In the genomic region with DNA sequence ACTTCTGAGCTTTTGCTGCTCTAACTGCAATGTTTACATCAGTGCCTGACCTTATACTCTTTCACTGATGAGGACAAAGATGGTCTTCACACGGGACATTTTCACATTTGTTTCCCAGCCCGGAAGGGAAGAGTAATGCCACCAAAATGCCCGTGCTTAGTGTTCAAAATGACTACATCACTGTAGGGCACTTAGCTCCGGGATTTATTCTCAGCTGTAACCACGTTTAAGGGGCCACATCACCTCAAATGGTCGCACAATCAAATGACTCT, we compare ENCODE assay signal across 7 cellular contexts. TPM values are rescaled to one million over a fixed set of nuclear protein-coding genes. Genes with fewer than 3 reads are reported as not detected.
A peak's percentile ranks its signal among the peaks of the same experiment; 100 is the strongest.
DNase-seq lines count a peak whose midpoint lies in the region; ATAC-seq and TF ChIP-seq lines count a peak whose summit lies in the region.

No MANE protein-coding gene starts in this region.

- intact Hi-C loops in HCT116 (cut with micrococcal nuclease) (no loop called here), right cardiac atrium (cut with DNase I) (loop anchor here in 3 of 4 donors (5.0 to 10.0 kb wide), 3 partner anchors 47 to 97 kb away; a partner anchor contains a TSS)

- CTCF ChIA-PET in HCT116 (lab: Charles Lee): interaction anchor here (0.8 to 3.2 kb wide), 2 partner anchors 110 to 1067 kb away, joined by 3 to 27 read pairs; no protein-coding TSS in a partner anchor

- no peak for TF ChIP-seq RAD21 in HCT116 (IDR thresholded peaks at IDR 0.05; ENCODE audit: low read depth)

- H3K27ac ChIP-seq in HCT116 (ENCODE audit: low read depth, low read length) (peak overlapping the region; percentile 92), VCaP (peak overlapping the region; percentile 78), right cardiac atrium (ENCODE audit: low read length) (peak overlapping the region; percentile 97), skin epidermis (peak overlapping the region; percentile 52 to 99 (median 97))

- ATAC-seq in HCT116: no peak
- no peak for ATAC-seq in right cardiac atrium
- ATAC-seq in HG03460 (IDR thresholded peaks at IDR 0.05; ENCODE audit: unreplicated experiment): no peak

- H3K9ac ChIP-seq in HCT116 (ENCODE audit: low read length): peak overlapping the region; percentile 83

- H3K9me3 ChIP-seq in HCT116 (ENCODE audit: control insufficient read depth in 1 of 2, insufficient read depth in 1 of 2, low read depth in 1 of 2, low read length in 2 of 2) (no peaks in the 10 kb centered on the region), right cardiac atrium (ENCODE audit: control insufficient read depth, low read length) (no peaks in the 10 kb centered on the region)

- no peaks in the 10 kb centered on the region for H4K20me1 ChIP-seq in HCT116 (ENCODE audit: insufficient read depth)

- no peaks in the 10 kb centered on the region for H3K36me3 ChIP-seq in HCT116 (ENCODE audit: control insufficient read depth in 1 of 2, insufficient read depth in 2 of 2, low read length in 2 of 2)

- TF ChIP-seq POLR2A in HCT116 (IDR thresholded peaks at IDR 0.05; ENCODE audit: borderline replicate concordance, extremely low read depth, insufficient read depth, insufficient read length): no peak

- 12% methylated on average over 6 of the region's 6 CpGs for WGBS in right cardiac atrium

- no TSS peak for BruUV-seq in HCT116 (replicated peaks; lab: Mats Ljungman, UMichigan)

- DNase-seq in HCT116 (ENCODE audit: low read depth, low spot score): no peak
- DNase-seq in right cardiac atrium: no peak
- no peak for DNase-seq in A172 (ENCODE audit: low spot score)
- DNase-seq in 8988T: no peak

- H3K4me2 ChIP-seq in HCT116 (ENCODE audit: low read length): peak overlapping the region; percentile 88

- POLR2A ChIA-PET in HCT116 (lab: Charles Lee): interaction anchor here (2.0 kb wide), 1 partner anchor 111 kb away, joined by 11 read pairs; no protein-coding TSS in a partner anchor

- H3K27me3 ChIP-seq in HCT116 (ENCODE audit: insufficient read depth, low read length): no peaks in the 10 kb centered on the region
- no peaks in the 10 kb centered on the region for H3K27me3 ChIP-seq in right cardiac atrium (ENCODE audit: control insufficient read depth, insufficient read depth)

- H3K79me2 ChIP-seq in HCT116 (ENCODE audit: insufficient read depth, low read length): no peaks in the 10 kb centered on the region

- RAD21 ChIA-PET in HCT116 (lab: Charles Lee; ENCODE audit: low non-redundant PET in 1 of 2, low total read pairs in 2 of 2, uncharacterized antibody in 2 of 2, unreplicated experiment in 2 of 2): interaction anchor here in 1 of 2 experiments (1.5 to 1.6 kb wide), 2 partner anchors 101 to 111 kb away, joined by 3 to 4 read pairs; no protein-coding TSS in a partner anchor

- TF ChIP-seq CTCF in HCT116 (IDR thresholded peaks at IDR 0.05 in 2 of 3, conservative IDR thresholded peaks at IDR 0.05 in 1 of 3; ENCODE audit: borderline replicate concordance in 1 of 3, insufficient read depth in 1 of 3, low read depth in 2 of 3, low read length in 2 of 3): no peak
- no peak for TF ChIP-seq CTCF in VCaP (conservative IDR thresholded peaks at IDR 0.05)

- no peaks in the 10 kb centered on the region for H3K9me2 ChIP-seq in HCT116 (ENCODE audit: insufficient read depth)

- H3K4me1 ChIP-seq in HCT116 (ENCODE audit: control insufficient read depth in 1 of 2, insufficient read depth in 2 of 2, low read length in 2 of 2) (peaks cover 44 to 73% of the 10 kb centered on the region in 2 experiments), right cardiac atrium (ENCODE audit: control insufficient read depth, insufficient read depth, low read length) (peaks cover 13% of the 10 kb centered on the region)

- H2AFZ ChIP-seq in HCT116 (ENCODE audit: low read depth, low read length, poor library complexity, severe bottlenecking): no peak overlapping the region

- H3K4me3 ChIP-seq in HCT116 (replicated peaks in 1 of 2; ENCODE audit: low read depth in 1 of 2, low read length in 2 of 2) (peak overlapping the region; percentile 4 to 64), right cardiac atrium (ENCODE audit: low read length) (peak overlapping the region; percentile 23), skin epidermis (peak overlapping the region; percentile 40 to 52 (median 47))

TF ChIP-seq in HCT116, 20 proteins besides CTCF, POLR2A, EP300 and RAD21:
- TF ChIP-seq ZNF274 (IDR thresholded peaks at IDR 0.05; ENCODE audit: low read depth, low read length): no peak
- no peak for TF ChIP-seq EZH2phosphoT487 (IDR thresholded peaks at IDR 0.05; ENCODE audit: borderline replicate concordance)
- no peak for TF ChIP-seq POLR2AphosphoS5 (IDR thresholded peaks at IDR 0.05; ENCODE audit: low read depth, low read length)
- TF ChIP-seq, protein P1, sequence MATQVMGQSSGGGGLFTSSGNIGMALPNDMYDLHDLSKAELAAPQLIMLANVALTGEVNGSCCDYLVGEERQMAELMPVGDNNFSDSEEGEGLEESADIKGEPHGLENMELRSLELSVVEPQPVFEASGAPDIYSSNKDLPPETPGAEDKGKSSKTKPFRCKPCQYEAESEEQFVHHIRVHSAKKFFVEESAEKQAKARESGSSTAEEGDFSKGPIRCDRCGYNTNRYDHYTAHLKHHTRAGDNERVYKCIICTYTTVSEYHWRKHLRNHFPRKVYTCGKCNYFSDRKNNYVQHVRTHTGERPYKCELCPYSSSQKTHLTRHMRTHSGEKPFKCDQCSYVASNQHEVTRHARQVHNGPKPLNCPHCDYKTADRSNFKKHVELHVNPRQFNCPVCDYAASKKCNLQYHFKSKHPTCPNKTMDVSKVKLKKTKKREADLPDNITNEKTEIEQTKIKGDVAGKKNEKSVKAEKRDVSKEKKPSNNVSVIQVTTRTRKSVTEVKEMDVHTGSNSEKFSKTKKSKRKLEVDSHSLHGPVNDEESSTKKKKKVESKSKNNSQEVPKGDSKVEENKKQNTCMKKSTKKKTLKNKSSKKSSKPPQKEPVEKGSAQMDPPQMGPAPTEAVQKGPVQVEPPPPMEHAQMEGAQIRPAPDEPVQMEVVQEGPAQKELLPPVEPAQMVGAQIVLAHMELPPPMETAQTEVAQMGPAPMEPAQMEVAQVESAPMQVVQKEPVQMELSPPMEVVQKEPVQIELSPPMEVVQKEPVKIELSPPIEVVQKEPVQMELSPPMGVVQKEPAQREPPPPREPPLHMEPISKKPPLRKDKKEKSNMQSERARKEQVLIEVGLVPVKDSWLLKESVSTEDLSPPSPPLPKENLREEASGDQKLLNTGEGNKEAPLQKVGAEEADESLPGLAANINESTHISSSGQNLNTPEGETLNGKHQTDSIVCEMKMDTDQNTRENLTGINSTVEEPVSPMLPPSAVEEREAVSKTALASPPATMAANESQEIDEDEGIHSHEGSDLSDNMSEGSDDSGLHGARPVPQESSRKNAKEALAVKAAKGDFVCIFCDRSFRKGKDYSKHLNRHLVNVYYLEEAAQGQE (IDR thresholded peaks at IDR 0.05; ENCODE audit: low read depth): no peak
- TF ChIP-seq ELF1 (IDR thresholded peaks at IDR 0.05; ENCODE audit: borderline replicate concordance, low read depth): no peak
TF ChIP-seq in HCT116: peak in this region for 0.

RNA-seq across cellular contexts. Expression of a gene that starts 2.9 kb away (rescaled TPM):
- not detected for total RNA-seq in HCT116 (2021; ENCODE audit: unreplicated experiment)
- polyA plus RNA-seq in HCT116 (2012): 0.13 and 0.24 TPM in 2 replicates
- total RNA-seq in right cardiac atrium: not detected
- 0.07 TPM for polyA plus RNA-seq in right cardiac atrium
- 1.6 and 2.6 TPM in 2 replicates for total RNA-seq in A172 (2014; rRNA removed; shearing (Covaris generic))

RNA-seq across cellular contexts. Expression of a gene that starts 56.4 kb away (rescaled TPM):
- 15.9 TPM for total RNA-seq in HCT116 (2021; ENCODE audit: unreplicated experiment)
- 10.5 and 11.8 TPM in 2 replicates for polyA plus RNA-seq in HCT116 (2012)
- 1 to 10 TPM; 3.4 to 4.6 (median 4.1) TPM for total RNA-seq in right cardiac atrium
- 1.1 TPM for polyA plus RNA-seq in right cardiac atrium
- total RNA-seq in A172 (2014; rRNA removed; shearing (Covaris generic)): 2.3 and 4.3 TPM in 2 replicates
